In the genomic region with DNA sequence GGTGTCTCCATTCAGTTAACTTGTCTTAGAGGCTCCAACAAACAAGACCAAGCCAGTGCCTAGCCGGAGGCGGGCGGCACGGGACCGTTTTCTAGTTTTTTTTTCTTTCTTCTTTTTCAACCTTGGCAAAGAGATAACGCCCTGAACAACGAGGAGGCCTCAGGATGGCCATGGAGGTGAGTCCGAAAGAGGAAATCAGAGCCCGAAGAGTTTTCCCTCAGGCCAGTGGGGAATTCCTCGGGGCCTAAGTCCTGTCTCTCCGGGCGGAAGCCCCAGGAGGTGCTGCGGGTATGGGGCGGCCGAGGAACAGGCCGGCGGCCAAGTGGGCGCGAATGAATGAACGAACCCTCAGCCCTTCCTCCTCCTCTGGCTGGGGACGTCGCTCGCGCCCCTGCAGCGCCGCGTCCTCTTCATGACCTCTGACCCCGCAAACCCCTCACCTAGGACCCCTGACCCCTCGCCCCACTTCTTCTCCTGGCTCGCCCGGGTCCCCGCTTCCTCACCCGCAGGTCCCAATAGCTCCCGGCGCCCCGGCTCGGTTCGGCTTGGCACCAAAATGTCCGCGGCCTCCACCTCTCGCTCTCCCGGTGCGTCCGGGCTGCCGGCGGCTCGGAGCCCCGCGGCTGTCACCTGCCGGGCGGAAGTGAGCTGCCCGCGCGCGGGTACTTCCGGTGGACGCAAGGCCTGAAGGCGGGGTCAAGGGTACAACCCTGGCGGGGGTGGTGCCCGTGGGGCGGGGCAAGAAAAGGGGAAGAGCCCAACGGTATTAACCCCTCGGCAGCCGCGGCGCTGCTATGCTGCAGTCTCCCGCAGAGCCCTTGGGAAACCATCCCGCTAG, we compare ENCODE assay signal across 8 cellular contexts. TPM values are rescaled to one million over a fixed set of nuclear protein-coding genes. Genes with fewer than 3 reads are reported as not detected.
DNase-seq lines count a peak whose midpoint lies in the region; ATAC-seq, FAIRE-seq and TF ChIP-seq lines count a peak whose summit lies in the region.

A gene (minus strand): TSS at position 650 of the 838 bp plus-strand sequence. CDS start 21,327 bp downstream, outside the sequence.

- POLR2A ChIA-PET in HepG2 (lab: Yijun Ruan, JAX): interaction anchor here (1.4 kb wide), 1 partner anchor 209 kb away, joined by 5 read pairs; no protein-coding TSS in a partner anchor

- H3K4me3 ChIP-seq in HepG2 (replicated peaks in 1 of 3; ENCODE audit: insufficient read depth in 1 of 3, low read depth in 2 of 3, low read length in 3 of 3): peak within 1 kb of the TSS; percentile 68 to 92 (median 81)

- H3K27ac ChIP-seq in C4-2B (peak within 1 kb of the TSS; percentile 90), HepG2 (ENCODE audit: extremely low read length, insufficient read depth, low read length) (peak within 1 kb of the TSS; percentile 49)

- no peak for TF ChIP-seq RAD21 in HepG2 (CRISPR knock-in tag; IDR thresholded peaks at IDR 0.05)

- peaks cover 70% of the 10 kb centered on the region for H3K4me1 ChIP-seq in HepG2 (ENCODE audit: insufficient read depth, low read length)

- no peaks in the 10 kb centered on the region for H4K20me1 ChIP-seq in HepG2 (ENCODE audit: insufficient read depth, low read length)

- TF ChIP-seq CTCF in C4-2B (conservative IDR thresholded peaks at IDR 0.05) (no peak), HepG2 (CRISPR knock-in tag; IDR thresholded peaks at IDR 0.05) (no peak)

- H3K4me2 ChIP-seq in HepG2 (ENCODE audit: low read depth, low read length): peak within 1 kb of the TSS; percentile 89

- peak; percentile 62 for FAIRE-seq in HepG2 (lab: Jason Lieb, UNC)

- H3K9ac ChIP-seq in HepG2 (ENCODE audit: insufficient read depth, low read depth, low read length): peak within 1 kb of the TSS; percentile 77

- ATAC-seq in GM19397 (IDR thresholded peaks at IDR 0.05; ENCODE audit: unreplicated experiment): peak; percentile 83
- ATAC-seq in HG03571 (IDR thresholded peaks at IDR 0.05; ENCODE audit: unreplicated experiment): peak; percentile 82
- ATAC-seq in HepG2: peak; percentile 96

- CTCF ChIA-PET in HepG2 (lab: Yijun Ruan, JAX; ENCODE audit: low intra/inter-chr PET ratio, low total read pairs): no interaction called here

- WGBS in HepG2 (ENCODE audit: low lambda C conversion rate): under 1% methylated on average over 51 of the region's 68 CpGs

- TF ChIP-seq EP300 in HepG2 (IDR thresholded peaks at IDR 0.05; ENCODE audit: low read depth in 2 of 2, low read length in 2 of 2): 0 out of 4 replicates have a peak, but pooled peaks of 1 of the 2 experiments have one; percentile 28
- TF ChIP-seq EP300 in HepG2 (CRISPR knock-in tag; IDR thresholded peaks at IDR 0.05; ENCODE audit: borderline replicate concordance): no peak

- in situ Hi-C loops in HepG2 (cut with HindIII; ENCODE audit: extremely low pct_ligation_motif_present, low pct_unique_long_range_greater_than_20kb): no loop called here

- peak within 1 kb of the TSS; percentile 82 for H2AFZ ChIP-seq in HepG2 (ENCODE audit: low read length)

- TF ChIP-seq POLR2A in HepG2 (IDR thresholded peaks at IDR 0.05; ENCODE audit: insufficient read depth in 1 of 2, low read depth in 2 of 2, low read length in 2 of 2): peak; percentile 43 to 68; a peak in 3 of 4 replicates

- BruUV-seq in HepG2 (replicated peaks; lab: Mats Ljungman, UMichigan): TSS peak; percentile 80

- H3K27me3 ChIP-seq in HepG2 (ENCODE audit: control insufficient read depth in 1 of 2, insufficient read depth in 2 of 2, low read length in 2 of 2): no peaks in the 10 kb centered on the region

- no peaks in the 10 kb centered on the region for H3K36me3 ChIP-seq in HepG2 (replicated peaks in 1 of 2; ENCODE audit: control insufficient read depth in 1 of 2, insufficient read depth in 2 of 2, low read length in 2 of 2)

- H3K79me2 ChIP-seq in HepG2 (ENCODE audit: insufficient read depth, low read length): peaks cover 21% of the 10 kb centered on the region

- DNase-seq in NCI-H82 (lab: John Stamatoyannopoulos, UW) (peak; percentile 96), dermis blood vessel endothelial cell (peak; percentile 88), HepG2 (ENCODE audit: low spot score) (peak; percentile 90)
- peak; percentile 97 to 98 for DNase-seq in activated CD4-positive, alpha-beta T cell treated with anti-CD3 and anti-CD28 coated beads, Interleukin-2, amount 50 U/mL, for 48 hours
- peak; percentile 95 for DNase-seq in stimulated activated CD4-positive, alpha-beta T cell treated with anti-CD3 and anti-CD28 coated beads, Interleukin-4, amount 100 ng/mL, for 1 hour

- intact Hi-C loops in HepG2 (cut with micrococcal nuclease; ENCODE audit: unreplicated experiment): no loop called here

- no peaks in the 10 kb centered on the region for H3K9me3 ChIP-seq in HepG2 (ENCODE audit: low read length)

TF ChIP-seq in HepG2, 621 proteins besides CTCF, POLR2A, EP300 and RAD21 (continues in another document):
- peak; percentile 82 for TF ChIP-seq ZNF317 (CRISPR knock-in tag; IDR thresholded peaks at IDR 0.05)
- TF ChIP-seq, protein P1, sequence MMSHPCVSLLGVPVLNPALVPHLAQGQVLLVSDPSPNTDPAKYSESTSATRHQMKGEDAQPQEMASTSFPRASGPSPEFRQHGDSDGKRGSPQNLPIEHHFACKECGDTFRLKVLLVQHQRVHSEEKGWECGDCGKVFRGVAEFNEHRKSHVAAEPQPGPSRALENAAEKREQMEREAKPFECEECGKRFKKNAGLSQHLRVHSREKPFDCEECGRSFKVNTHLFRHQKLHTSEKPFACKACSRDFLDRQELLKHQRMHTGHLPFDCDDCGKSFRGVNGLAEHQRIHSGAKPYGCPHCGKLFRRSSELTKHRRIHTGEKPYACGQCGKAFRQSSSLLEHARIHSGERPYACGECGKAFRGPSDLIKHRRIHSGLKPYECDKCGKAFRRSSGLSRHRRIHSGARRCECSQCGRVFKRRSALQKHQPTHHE (CRISPR knock-in tag; IDR thresholded peaks at IDR 0.05; ENCODE audit: borderline replicate concordance): peak; percentile 68; the same call in 1 of the 2 replicates
- TF ChIP-seq, protein P2, sequence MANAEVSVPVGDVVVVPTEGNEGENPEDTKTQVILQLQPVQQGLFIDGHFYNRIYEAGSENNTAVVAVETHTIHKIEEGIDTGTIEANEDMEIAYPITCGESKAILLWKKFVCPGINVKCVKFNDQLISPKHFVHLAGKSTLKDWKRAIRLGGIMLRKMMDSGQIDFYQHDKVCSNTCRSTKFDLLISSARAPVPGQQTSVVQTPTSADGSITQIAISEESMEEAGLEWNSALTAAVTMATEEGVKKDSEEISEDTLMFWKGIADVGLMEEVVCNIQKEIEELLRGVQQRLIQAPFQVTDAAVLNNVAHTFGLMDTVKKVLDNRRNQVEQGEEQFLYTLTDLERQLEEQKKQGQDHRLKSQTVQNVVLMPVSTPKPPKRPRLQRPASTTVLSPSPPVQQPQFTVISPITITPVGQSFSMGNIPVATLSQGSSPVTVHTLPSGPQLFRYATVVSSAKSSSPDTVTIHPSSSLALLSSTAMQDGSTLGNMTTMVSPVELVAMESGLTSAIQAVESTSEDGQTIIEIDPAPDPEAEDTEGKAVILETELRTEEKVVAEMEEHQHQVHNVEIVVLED (CRISPR knock-in tag; IDR thresholded peaks at IDR 0.05; ENCODE audit: borderline replicate concordance): peak; percentile 93
- TF ChIP-seq KAT8 (CRISPR knock-in tag; IDR thresholded peaks at IDR 0.05): peak; percentile 93
- TF ChIP-seq SRSF1 (optimal IDR thresholded peaks at IDR 0.05; ENCODE audit: low read depth, low read length): peak; percentile 57

RNA-seq across cellular contexts. Expression of the gene that starts here (rescaled TPM):
- total RNA-seq in dermis blood vessel endothelial cell (191 and 282 TPM in 2 replicates), HepG2 (2016; rRNA removed; fragmentation: Illumina TruSeq; extraction: Trizol) (28.9 and 29.7 TPM in 2 replicates)
- total RNA-seq in HepG2 (2016; cell fraction: cytosol; rRNA removed; fragmentation: Illumina TruSeq; extraction: Trizol; ENCODE audit: low read depth): 5.7 and 5.9 TPM in 2 replicates
- total RNA-seq in HepG2 (2016; cell fraction: insoluble cytoplasmic fraction; rRNA removed; fragmentation: Illumina TruSeq; extraction: Trizol): 26.4 and 28.8 TPM in 2 replicates
- 13.5 and 15.5 TPM in 2 replicates for total RNA-seq in HepG2 (2016; cell fraction: membrane; rRNA removed; fragmentation: Illumina TruSeq; extraction: Trizol)
- 18.1 and 19.1 TPM in 2 replicates for total RNA-seq in HepG2 (2016; cell fraction: nucleus; rRNA removed; fragmentation: Illumina TruSeq; extraction: Trizol)
- polyA plus RNA-seq in HepG2 (2011; rRNA removed): 26.0 and 26.6 TPM in 2 replicates
- 16.8 and 22.0 TPM in 2 replicates for polyA plus RNA-seq in HepG2 (2011; cell fraction: cytosol; rRNA removed)
- polyA plus RNA-seq in HepG2 (2011; cell fraction: nucleus; rRNA removed): 34.0 and 38.2 TPM in 2 replicates
- polyA plus RNA-seq in HepG2 (2012): 20.3 and 22.7 TPM in 2 replicates
- 4.3 and 4.6 TPM in 2 replicates for polyA plus RNA-seq in HepG2 (2016; cell fraction: cytosol; fragmentation: Illumina TruSeq; extraction: Trizol; ENCODE audit: low read depth)
- polyA plus RNA-seq in HepG2 (2016; cell fraction: insoluble cytoplasmic fraction; fragmentation: Illumina TruSeq; extraction: Trizol; ENCODE audit: low read depth): 22.1 and 30.0 TPM in 2 replicates
- polyA plus RNA-seq in HepG2 (2016; cell fraction: membrane; fragmentation: Illumina TruSeq; extraction: Trizol; ENCODE audit: low read depth): 9.7 and 10.4 TPM in 2 replicates
- 30.2 and 32.6 TPM in 2 replicates for polyA plus RNA-seq in HepG2 (2016; cell fraction: nucleus; fragmentation: Illumina TruSeq; extraction: Trizol; ENCODE audit: insufficient read depth, low read depth)
- polyA minus RNA-seq in HepG2 (2011; rRNA and poly(A)+ RNA removed; ENCODE audit: low replicate concordance): 92.9 and 98.5 TPM in 2 replicates
- polyA minus RNA-seq in HepG2 (2011; cell fraction: cytosol; rRNA and poly(A)+ RNA removed): 32.7 and 33.4 TPM in 2 replicates
- 19.2 and 21.4 TPM in 2 replicates for polyA minus RNA-seq in HepG2 (2011; cell fraction: nucleus; rRNA and poly(A)+ RNA removed)

Comparison
In these comparisons a context has a peak if more than half of its experiments do, and no peak if none do; other contexts are left out.
1. Peak in every context shown above with its lines: DNase-seq, ATAC-seq, H3K4me3 ChIP-seq and H3K27ac ChIP-seq.